In the genomic region with DNA sequence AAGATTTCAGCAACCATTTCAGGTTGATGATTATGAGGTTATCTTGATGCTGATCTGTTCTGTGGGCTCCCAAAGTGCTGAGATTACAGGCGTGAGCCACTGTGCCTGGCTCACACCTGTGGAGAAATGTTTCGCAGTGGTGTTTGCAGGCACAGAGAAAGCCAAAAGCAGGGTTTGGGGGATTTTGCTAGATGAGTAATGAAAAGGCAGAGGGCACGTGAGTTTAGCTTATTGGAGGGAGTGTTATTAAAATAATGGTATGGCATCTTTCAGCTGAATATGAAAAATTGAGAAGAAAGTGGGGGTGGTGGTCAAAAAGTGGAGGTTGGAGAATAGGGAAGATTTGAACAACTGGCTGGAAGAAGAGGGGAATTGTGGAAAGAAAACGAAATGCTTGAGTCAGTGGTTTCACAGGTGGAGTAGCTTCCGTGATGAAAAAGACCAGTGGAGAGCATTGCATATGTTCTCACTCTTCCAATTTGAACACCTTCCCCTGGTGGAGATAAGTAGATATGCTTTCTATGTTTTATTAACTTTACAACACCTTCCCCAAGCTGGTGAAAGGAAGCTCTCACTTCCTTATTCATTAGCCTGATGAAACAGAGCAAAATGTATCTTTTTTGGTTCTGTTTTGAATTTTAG, we compare ENCODE assay signal across 8 cellular contexts. TPM values are rescaled to one million over a fixed set of nuclear protein-coding genes. Genes with fewer than 3 reads are reported as not detected.
DNase-seq lines count a peak whose midpoint lies in the region; ATAC-seq lines count a peak whose summit lies in the region.

No MANE protein-coding gene starts in this region.

- CTCF ChIA-PET in activated naive CD4-positive, alpha-beta T cell treated with anti-CD3 and anti-CD28 coated beads, Interleukin-2, amount 10 ng/mL, durations not matched to agents 7 days and 5 days (lab: Charles Lee) = interaction anchor here (0.7 to 1.1 kb wide), 6 partner anchors 10 to 113 kb away, joined by 3 to 4 read pairs (median 3); no protein-coding TSS in a partner anchor

- DNase-seq in ELR (ENCODE audit: low read depth) = peak; percentile 11
- peak; percentile 21 for DNase-seq in activated naive CD4-positive, alpha-beta T cell treated with anti-CD3 and anti-CD28 coated beads, Interleukin-2, amount 10 ng/mL, durations not matched to agents 7 days and 5 days
- DNase-seq in HK-2 (ENCODE audit: unreplicated experiment) = no peak
- no peak for DNase-seq in D341Med (ENCODE audit: low spot score)
- DNase-seq in activated CD4-positive, CD25-positive, alpha-beta regulatory T cell treated with anti-CD3 and anti-CD28 coated beads, Interleukin-2, amount 50 U/mL, for 72 hours = no peak

- H3K4me3 Mint-ChIP-seq in activated naive CD4-positive, alpha-beta T cell treated with anti-CD3 and anti-CD28 coated beads, Interleukin-2, amount 10 ng/mL, durations not matched to agents 7 days and 5 days = peak overlapping the region; percentile 82

- peaks cover 15% of the 10 kb centered on the region for H3K36me3 Mint-ChIP-seq in activated naive CD4-positive, alpha-beta T cell treated with anti-CD3 and anti-CD28 coated beads, Interleukin-2, amount 10 ng/mL, durations not matched to agents 7 days and 5 days

- ATAC-seq in GM19467 (IDR thresholded peaks at IDR 0.05; ENCODE audit: unreplicated experiment) (peak; percentile 46), HG03571 (IDR thresholded peaks at IDR 0.05; ENCODE audit: unreplicated experiment) (peak; percentile 31), esophagus mucosa (no peak)

- H3K4me1 Mint-ChIP-seq in activated naive CD4-positive, alpha-beta T cell treated with anti-CD3 and anti-CD28 coated beads, Interleukin-2, amount 10 ng/mL, durations not matched to agents 7 days and 5 days = peaks cover 29% of the 10 kb centered on the region

- H3K9me3 Mint-ChIP-seq in activated naive CD4-positive, alpha-beta T cell treated with anti-CD3 and anti-CD28 coated beads, Interleukin-2, amount 10 ng/mL, durations not matched to agents 7 days and 5 days = no peaks in the 10 kb centered on the region

- no peaks in the 10 kb centered on the region for H3K27me3 Mint-ChIP-seq in activated naive CD4-positive, alpha-beta T cell treated with anti-CD3 and anti-CD28 coated beads, Interleukin-2, amount 10 ng/mL, durations not matched to agents 7 days and 5 days

- H3K27ac Mint-ChIP-seq in activated naive CD4-positive, alpha-beta T cell treated with anti-CD3 and anti-CD28 coated beads, Interleukin-2, amount 10 ng/mL, durations not matched to agents 7 days and 5 days = peak overlapping the region; percentile 87

RNA-seq across cellular contexts. Expression of a gene that starts 1.1 kb away (rescaled TPM):
- total RNA-seq in esophagus mucosa = 0.96 TPM

RNA-seq across cellular contexts. Expression of a gene that starts 27.2 kb away (rescaled TPM):
- total RNA-seq in esophagus mucosa = 3.6 TPM

Comparison
In these comparisons a context has a peak if more than half of its experiments do, and no peak if none do; other contexts are left out.
1. DNase-seq: peak in ELR (single experiment) and activated naive CD4-positive, alpha-beta T cell treated with anti-CD3 and anti-CD28 coated beads, Interleukin-2, amount 10 ng/mL, durations not matched to agents 7 days and 5 days (single experiment); none in HK-2 (single experiment), D341Med (single experiment) and activated CD4-positive, CD25-positive, alpha-beta regulatory T cell treated with anti-CD3 and anti-CD28 coated beads, Interleukin-2, amount 50 U/mL, for 72 hours (single experiment).